In the genomic region with DNA sequence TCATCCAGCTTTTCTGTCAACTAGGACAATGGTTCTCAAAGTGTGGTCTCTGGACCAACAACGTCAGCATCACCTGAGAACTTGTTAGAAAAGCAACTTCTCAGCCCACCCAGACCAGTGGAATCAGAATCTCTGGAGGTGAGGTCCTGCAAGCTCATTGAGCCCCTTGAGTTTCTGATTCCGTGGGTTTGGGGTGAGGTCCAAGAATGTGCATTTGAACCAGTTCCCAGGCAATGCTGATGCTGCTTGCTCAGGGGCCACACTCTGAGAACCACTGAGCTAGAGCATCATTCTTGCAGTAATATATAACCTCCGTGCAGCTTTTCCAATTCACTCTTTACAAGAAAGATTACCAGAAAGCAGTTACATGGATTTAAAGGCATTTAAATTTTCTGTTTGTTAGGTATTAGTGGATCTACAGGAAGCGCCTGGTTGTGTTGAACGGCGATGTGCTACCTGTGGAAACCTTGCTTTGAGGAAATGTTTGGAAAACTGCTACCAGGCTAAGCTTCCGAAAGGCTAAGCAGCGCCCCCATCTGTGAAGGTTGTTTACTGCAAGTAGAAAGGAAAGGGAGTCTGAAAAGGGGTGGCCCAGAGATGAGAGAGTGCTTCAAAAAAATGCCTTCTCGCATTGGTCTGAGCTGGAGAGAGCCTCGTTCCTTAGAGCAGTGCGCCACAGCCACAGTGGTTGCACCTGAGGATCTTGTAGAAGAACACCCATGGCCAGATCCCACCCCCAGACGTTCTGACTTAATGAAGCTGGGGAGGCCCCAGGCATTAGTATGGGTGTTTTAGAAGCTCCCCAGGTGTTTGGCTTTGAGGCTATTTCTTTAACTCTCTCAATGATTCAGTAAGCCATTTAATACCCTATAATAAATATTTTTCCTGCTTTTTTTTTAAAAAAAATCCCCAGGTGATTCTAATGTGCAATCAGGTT, we compare ENCODE assay signal across 10 cellular contexts. TPM values are rescaled to one million over a fixed set of nuclear protein-coding genes. Genes with fewer than 3 reads are reported as not detected.
DNase-seq lines count a peak whose midpoint lies in the region; ATAC-seq and TF ChIP-seq lines count a peak whose summit lies in the region.
"Had no signal": no experiment of that assay in that cellular context is flagged by ENCODE, and none has a peak within 500 bp of the region (broad histone marks: within the 10 kb centered on the region; RNA-seq: fewer than 3 reads in every experiment).

No MANE protein-coding gene starts in this region.

- no peak overlapping the region for H4K91ac ChIP-seq in mesenchymal stem cell (ENCODE audit: low read length)

- no peaks in the 10 kb centered on the region for H3K9me2 ChIP-seq in SU-DHL-6 (replicated peaks; ENCODE audit: insufficient read depth, low read length)

- H3K9ac ChIP-seq in SU-DHL-6 (ENCODE audit: low read length) (no peak overlapping the region), mesenchymal stem cell (ENCODE audit: low read length) (no peak overlapping the region)

- H3K27me3 ChIP-seq in SU-DHL-6 (ENCODE audit: low read length) = no peaks in the 10 kb centered on the region
- no peaks in the 10 kb centered on the region for H3K27me3 ChIP-seq in mesenchymal stem cell (ENCODE audit: control insufficient read depth in 1 of 2, insufficient read depth in 1 of 2, low read length in 2 of 2)

- H3K9me3 ChIP-seq in SU-DHL-6 (ENCODE audit: insufficient read depth, low read length) (no peaks in the 10 kb centered on the region), mesenchymal stem cell (ENCODE audit: control insufficient read depth, low read length) (no peaks in the 10 kb centered on the region)

- no peak overlapping the region for H3K4me3 ChIP-seq in SU-DHL-6 (ENCODE audit: insufficient read depth, low read length, poor library complexity, severe bottlenecking)
- H3K4me3 ChIP-seq in mesenchymal stem cell (ENCODE audit: insufficient read depth in 1 of 2, low read depth in 1 of 2, low read length in 2 of 2) = no peak overlapping the region

- H2AFZ ChIP-seq in SU-DHL-6 (ENCODE audit: low read depth, low read length, severe bottlenecking) = no peak overlapping the region
- no peak overlapping the region for H2AFZ ChIP-seq in mesenchymal stem cell (ENCODE audit: low read depth, low read length)

- H3K18ac ChIP-seq in mesenchymal stem cell (ENCODE audit: low read depth in 1 of 2, low read length in 2 of 2) = no peak overlapping the region

- no peaks in the 10 kb centered on the region for H3K79me2 ChIP-seq in SU-DHL-6 (ENCODE audit: insufficient read depth, low read length)

- no peak overlapping the region for H2BK5ac ChIP-seq in mesenchymal stem cell (ENCODE audit: low read depth, low read length, poor library complexity, severe bottlenecking)

- no peak overlapping the region for H3K27ac ChIP-seq in SU-DHL-6 (ENCODE audit: low read depth, low read length)
- H3K27ac ChIP-seq in mesenchymal stem cell (ENCODE audit: low read length, poor library complexity, severe bottlenecking) = no peak overlapping the region

- H3K23ac ChIP-seq in mesenchymal stem cell (ENCODE audit: low read length in 2 of 2) = no peak overlapping the region

- no peak overlapping the region for H3K14ac ChIP-seq in mesenchymal stem cell (ENCODE audit: low read length in 2 of 2)

- ATAC-seq in GM21723 (IDR thresholded peaks at IDR 0.05; ENCODE audit: unreplicated experiment) (no peak), HG03280 (IDR thresholded peaks at IDR 0.05; ENCODE audit: unreplicated experiment) (no peak)
- ATAC-seq: activated naive CD4-positive, alpha-beta T cell treated with anti-CD3 and anti-CD28 coated beads, Interleukin-2, amount 50 U/mL, for 72 hours had no signal

- peak; percentile 72 for TF ChIP-seq CTCF in SU-DHL-6 (IDR thresholded peaks at IDR 0.05; ENCODE audit: insufficient read depth, low read length, poor library complexity, severe bottlenecking)

- H3K4me1 ChIP-seq in mesenchymal stem cell (ENCODE audit: control insufficient read depth, insufficient read depth, low read depth, low read length) = peaks cover 11% of the 10 kb centered on the region

- WGBS in mesenchymal stem cell = 59% methylated on average over 10 of the region's 12 CpGs

- H3K4ac ChIP-seq in mesenchymal stem cell (ENCODE audit: low read depth in 1 of 2, low read length in 2 of 2) = no peak overlapping the region

- H2BK120ac ChIP-seq in mesenchymal stem cell (ENCODE audit: low read depth, low read length) = no peak overlapping the region

- H4K20me1 ChIP-seq in SU-DHL-6 (ENCODE audit: low read depth, low read length) = no peaks in the 10 kb centered on the region

- no peak overlapping the region for H2BK12ac ChIP-seq in mesenchymal stem cell (ENCODE audit: low read length in 2 of 2)

- no peak overlapping the region for H2AK5ac ChIP-seq in mesenchymal stem cell (ENCODE audit: low read length, severe bottlenecking)

- H3K79me1 ChIP-seq in mesenchymal stem cell (replicated peaks; ENCODE audit: low read length, poor library complexity, severe bottlenecking) = peaks cover 8% of the 10 kb centered on the region

- DNase-seq in NCI-H2171 treated with DMSO at 0.1 percent for 48 hours (lab: John Stamatoyannopoulos, UW) = peak; percentile 21
- no peak for DNase-seq in NCI-H2171 (lab: John Stamatoyannopoulos, UW)
- DNase-seq in HuH-7.5 (ENCODE audit: low spot score) = peak; percentile 57
- DNase-seq in dermis blood vessel endothelial cell = peak; percentile 83
- DNase-seq in mesenchymal stem cell = peak; percentile 46

- no peak overlapping the region for H2BK15ac ChIP-seq in mesenchymal stem cell (ENCODE audit: low read depth, poor library complexity, severe bottlenecking)

- H3F3A ChIP-seq in SU-DHL-6 (ENCODE audit: insufficient read depth) = no peaks in the 10 kb centered on the region

- no peak overlapping the region for H4K8ac ChIP-seq in mesenchymal stem cell (ENCODE audit: low read length)

- H3K4me2 ChIP-seq in SU-DHL-6 (ENCODE audit: low read depth, low read length, poor library complexity, severe bottlenecking) (no peak overlapping the region), mesenchymal stem cell (ENCODE audit: low read length, poor library complexity, severe bottlenecking) (no peak overlapping the region)

- H3K36me3 ChIP-seq in SU-DHL-6 (ENCODE audit: low read length) (no peaks in the 10 kb centered on the region), mesenchymal stem cell (ENCODE audit: control insufficient read depth in 1 of 2, insufficient read depth in 2 of 2, low read depth in 1 of 2, low read length in 2 of 2) (peaks cover 9 to 68% of the 10 kb centered on the region in 2 experiments)

RNA-seq across cellular contexts. Expression of a gene that starts 50.0 kb away (rescaled TPM):
- total RNA-seq in dermis blood vessel endothelial cell = not detected in 2 replicates
- not detected for polyA plus RNA-seq in mesenchymal stem cell (2013, experiment 1 of 2)
- polyA plus RNA-seq in mesenchymal stem cell (2013, experiment 2 of 2) = not detected
- total RNA-seq: activated naive CD4-positive, alpha-beta T cell treated with anti-CD3 and anti-CD28 coated beads, Interleukin-2, amount 50 U/mL, for 72 hours; CD4-positive, alpha-beta memory T cell had no signal
- polyA plus RNA-seq: CD4-positive, alpha-beta memory T cell had no signal
